Comparison of ENCODE assay signal across 8 cellular contexts in genomic region chr10:11017575-11018425, GRCh38. TPM values are rescaled to one million over a fixed set of nuclear protein-coding genes. Genes with fewer than 3 reads are reported as not detected.
DNase-seq lines count a peak whose midpoint lies in the region; ATAC-seq and TF ChIP-seq lines count a peak whose summit lies in the region.

Gene CELF2 (plus strand): TSS chr10:11017872. CDS start chr10:11018090, 218 bp downstream.

- peak within 1 kb of the TSS; percentile 62 for H3K27ac Mint-ChIP-seq in glutamatergic neuron (ENCODE audit: unreplicated experiment)

- H3K9me3 ChIP-seq in upper lobe of left lung = no peaks in the 10 kb centered on the region

- H3K27me3 ChIP-seq in upper lobe of left lung = peaks cover 0 to 10% (median 4%) of the 10 kb centered on the region in 4 donors

- TF ChIP-seq EP300 in upper lobe of left lung (IDR thresholded peaks at IDR 0.05) = no peak

- H3K4me1 ChIP-seq in upper lobe of left lung = peaks cover 0 to 47% (median 12%) of the 10 kb centered on the region in 4 donors

- H3K4me1 Mint-ChIP-seq in glutamatergic neuron (ENCODE audit: low read depth, unreplicated experiment) = peaks cover 29% of the 10 kb centered on the region

- H3K27ac ChIP-seq in upper lobe of left lung = peak within 1 kb of the TSS; percentile 88 to 92 (median 90)

- peak; percentile 68 for DNase-seq in NCI-H526 treated with DMSO at 0.1 percent for 48 hours (lab: John Stamatoyannopoulos, UW)
- peak; percentile 9 for DNase-seq in activated gamma-delta T cell treated with anti-CD3 and anti-CD28 coated beads, Interleukin-2, amount 50 U/mL, for 16 hours (ENCODE audit: low read depth)
- peak; percentile 79 for DNase-seq in glutamatergic neuron
- no peak for DNase-seq in omental fat pad (ENCODE audit: low spot score)
- DNase-seq in upper lobe of left lung = peak; percentile 77 to 94
- DNase-seq in COLO829 (ENCODE audit: low spot score) = no peak

- ATAC-seq in GM18519 (IDR thresholded peaks at IDR 0.05; ENCODE audit: low FRiP score, unreplicated experiment) = peak; percentile 80
- ATAC-seq in HG02840 (IDR thresholded peaks at IDR 0.05; ENCODE audit: low FRiP score, unreplicated experiment) = peak; percentile 48
- peak; percentile 70 for ATAC-seq in omental fat pad (ENCODE audit: low FRiP score)
- peak; percentile 84 to 85 for ATAC-seq in upper lobe of left lung (ENCODE audit: low FRiP score in 2 of 2)

- peak in 2 of 4 donors; percentile 60 to 79 for TF ChIP-seq POLR2A in upper lobe of left lung (IDR thresholded peaks at IDR 0.05)

- H3K4me3 ChIP-seq in upper lobe of left lung = peak within 1 kb of the TSS; percentile 58 to 75 (median 63)

- H3K27me3 Mint-ChIP-seq in glutamatergic neuron (ENCODE audit: unreplicated experiment) = peaks cover 5% of the 10 kb centered on the region

- peaks cover 3% of the 10 kb centered on the region for H3K9me3 Mint-ChIP-seq in glutamatergic neuron (ENCODE audit: unreplicated experiment)

- H3K36me3 Mint-ChIP-seq in glutamatergic neuron (ENCODE audit: unreplicated experiment) = no peaks in the 10 kb centered on the region

- H3K36me3 ChIP-seq in upper lobe of left lung = no peaks in the 10 kb centered on the region

- H3K4me3 Mint-ChIP-seq in glutamatergic neuron (ENCODE audit: unreplicated experiment) = peak within 1 kb of the TSS; percentile 88

- TF ChIP-seq CTCF in glutamatergic neuron (IDR thresholded peaks at IDR 0.05; ENCODE audit: partially characterized antibody, unreplicated experiment) (no peak), omental fat pad (IDR thresholded peaks at IDR 0.05) (no peak), upper lobe of left lung (IDR thresholded peaks at IDR 0.05) (peak in 3 of 6 experiments; percentile 12 to 22 (median 18))

- 0 to 1% methylated on average over 3 to 33 of the region's 132 CpGs for WGBS in upper lobe of left lung, 2 donors

RNA-seq across cellular contexts. Expression of gene CELF2, which starts in this region (rescaled TPM):
- total RNA-seq in glutamatergic neuron (ENCODE audit: unreplicated experiment) = 47.4 TPM
- total RNA-seq in omental fat pad = 100 to 1,000 TPM in 3 of 4 donors, 10 to 100 TPM in 1; 81.7 to 116 (median 104) TPM
- total RNA-seq in upper lobe of left lung = 100 to 1,000 TPM in 5 of 6 donors, 10 to 100 TPM in 1; 82.7 to 193 (median 120) TPM

Comparison
In these comparisons a context has a peak if more than half of its experiments do, and no peak if none do; other contexts are left out.
1. DNase-seq: peak in NCI-H526 treated with DMSO at 0.1 percent for 48 hours (single experiment), activated gamma-delta T cell treated with anti-CD3 and anti-CD28 coated beads, Interleukin-2, amount 50 U/mL, for 16 hours (single experiment), glutamatergic neuron (single experiment) and upper lobe of left lung (2 of 2); none in omental fat pad (single experiment) and COLO829 (single experiment).
2. Peak in every context shown above with its lines, with median percentiles within 50 percentile points of each other: ATAC-seq.